In the genomic region with DNA sequence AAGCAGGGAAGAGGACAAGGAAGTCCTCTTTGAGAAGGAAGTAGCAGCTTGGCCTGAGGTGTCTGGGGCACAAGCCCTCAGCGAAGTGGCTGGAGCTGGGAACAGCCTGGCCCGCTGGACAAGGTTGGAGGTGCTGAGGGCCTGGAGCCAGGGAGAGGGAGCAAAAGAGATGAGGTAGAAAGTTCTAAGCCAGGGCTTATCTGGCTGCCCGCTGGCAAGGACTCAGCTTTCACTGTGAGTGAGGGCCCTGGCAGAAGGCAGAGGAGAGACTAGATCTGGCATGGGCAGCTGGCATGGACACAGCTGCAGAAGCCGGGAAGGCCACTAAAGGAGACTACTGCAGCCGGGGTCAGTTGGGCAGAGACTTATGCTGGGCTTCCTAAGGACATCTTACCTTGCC, we compare ENCODE assay signal across 16 cellular contexts. TPM values are rescaled to one million over a fixed set of nuclear protein-coding genes. Genes with fewer than 3 reads are reported as not detected.
DNase-seq lines count a peak whose midpoint lies in the region; ATAC-seq and TF ChIP-seq lines count a peak whose summit lies in the region.
"Had no signal": no experiment of that assay in that cellular context is flagged by ENCODE, and none has a peak within 500 bp of the region (broad histone marks: within the 10 kb centered on the region; RNA-seq: fewer than 3 reads in every experiment).

No MANE protein-coding gene starts in this region.

- intact Hi-C loops in natural killer cell (cut with micrococcal nuclease), result no loop called here
- intact Hi-C loops in head of caudate nucleus (cut with DNase I), result no loop called here
- intact Hi-C loops in upper lobe of right lung (cut with DNase I), result no loop called here

- no peaks in the 10 kb centered on the region for H3K4me1 ChIP-seq in upper lobe of right lung
- H3K4me1 ChIP-seq: HAP-1, prostate gland had no signal

- H3K4me3 Mint-ChIP-seq in natural killer cell treated with Interleukin-12 subunit alpha and Interleukin-12 subunit beta and Interleukin-15 and Interleukin-18, amount 100 ng/mL, for 72 hours, result no peak overlapping the region
- H3K4me3 Mint-ChIP-seq in natural killer cell, result no peak overlapping the region
- H3K4me3 Mint-ChIP-seq in activated CD4-positive, alpha-beta T cell treated with anti-CD3 and anti-CD28 coated beads, Interleukin-2, amount 10 ng/mL, durations not matched to agents 7 days and 5 days, result no peak overlapping the region

- H3K4me3 ChIP-seq in upper lobe of right lung, result no peak overlapping the region
- H3K4me3 ChIP-seq: HAP-1, prostate gland had no signal

- no peaks in the 10 kb centered on the region for H3K27me3 ChIP-seq in upper lobe of right lung

- TF ChIP-seq CTCF in natural killer cell (IDR thresholded peaks at IDR 0.05) (no peak), upper lobe of right lung (IDR thresholded peaks at IDR 0.05) (no peak)

- CTCF ChIA-PET in activated CD4-positive, alpha-beta T cell treated with anti-CD3 and anti-CD28 coated beads, Interleukin-2, amount 10 ng/mL, durations not matched to agents 7 days and 5 days (lab: Charles Lee), result interaction anchor here (1.0 to 1.1 kb wide), 2 partner anchors 10 to 17 kb away, joined by 3 read pairs; no protein-coding TSS in a partner anchor

- no peaks in the 10 kb centered on the region for H3K9me3 Mint-ChIP-seq in natural killer cell treated with Interleukin-12 subunit alpha and Interleukin-12 subunit beta and Interleukin-15 and Interleukin-18, amount 100 ng/mL, for 72 hours
- H3K9me3 Mint-ChIP-seq in natural killer cell, result no peaks in the 10 kb centered on the region
- no peaks in the 10 kb centered on the region for H3K9me3 Mint-ChIP-seq in activated CD4-positive, alpha-beta T cell treated with anti-CD3 and anti-CD28 coated beads, Interleukin-2, amount 10 ng/mL, durations not matched to agents 7 days and 5 days

- no peak overlapping the region for H3K27ac Mint-ChIP-seq in natural killer cell treated with Interleukin-12 subunit alpha and Interleukin-12 subunit beta and Interleukin-15 and Interleukin-18, amount 100 ng/mL, for 72 hours
- H3K27ac Mint-ChIP-seq in natural killer cell, result no peak overlapping the region
- no peak overlapping the region for H3K27ac Mint-ChIP-seq in activated CD4-positive, alpha-beta T cell treated with anti-CD3 and anti-CD28 coated beads, Interleukin-2, amount 10 ng/mL, durations not matched to agents 7 days and 5 days

- no peaks in the 10 kb centered on the region for H3K27me3 Mint-ChIP-seq in natural killer cell treated with Interleukin-12 subunit alpha and Interleukin-12 subunit beta and Interleukin-15 and Interleukin-18, amount 100 ng/mL, for 72 hours
- H3K27me3 Mint-ChIP-seq in natural killer cell (ENCODE audit: low read depth in 2 of 2), result no peaks in the 10 kb centered on the region
- H3K27me3 Mint-ChIP-seq in activated CD4-positive, alpha-beta T cell treated with anti-CD3 and anti-CD28 coated beads, Interleukin-2, amount 10 ng/mL, durations not matched to agents 7 days and 5 days, result no peaks in the 10 kb centered on the region

- H3K36me3 ChIP-seq in upper lobe of right lung, result no peaks in the 10 kb centered on the region
- H3K36me3 ChIP-seq: HAP-1, prostate gland had no signal

- POLR2A ChIA-PET in activated CD4-positive, alpha-beta T cell treated with anti-CD3 and anti-CD28 coated beads, Interleukin-2, amount 10 ng/mL, durations not matched to agents 7 days and 5 days (lab: Charles Lee), result no interaction called here

- H3K27ac ChIP-seq in upper lobe of right lung, result no peak overlapping the region
- H3K27ac ChIP-seq: prostate gland had no signal

- no peaks in the 10 kb centered on the region for H3K36me3 Mint-ChIP-seq in natural killer cell treated with Interleukin-12 subunit alpha and Interleukin-12 subunit beta and Interleukin-15 and Interleukin-18, amount 100 ng/mL, for 72 hours
- no peaks in the 10 kb centered on the region for H3K36me3 Mint-ChIP-seq in natural killer cell
- H3K36me3 Mint-ChIP-seq in activated CD4-positive, alpha-beta T cell treated with anti-CD3 and anti-CD28 coated beads, Interleukin-2, amount 10 ng/mL, durations not matched to agents 7 days and 5 days (ENCODE audit: low read depth), result no peaks in the 10 kb centered on the region

- ATAC-seq in natural killer cell treated with Interleukin-12 subunit alpha and Interleukin-12 subunit beta and Interleukin-15 and Interleukin-18, amount 100 ng/mL, for 72 hours, result no peak
- no peak for ATAC-seq in natural killer cell
- ATAC-seq in upper lobe of right lung, result peak; percentile 33
- ATAC-seq in GM18502 (IDR thresholded peaks at IDR 0.05; ENCODE audit: poor library complexity, unreplicated experiment), result no peak

- peak; percentile 25 for DNase-seq in natural killer cell treated with Interleukin-12 subunit alpha and Interleukin-12 subunit beta and Interleukin-15 and Interleukin-18, amount 100 ng/mL, for 72 hours (ENCODE audit: low spot score)
- DNase-seq in natural killer cell (no peak), head of caudate nucleus (peak in 30 of 42 donors; percentile 11 to 72 (median 44)), mucosa of gallbladder (ENCODE audit: low spot score) (peak; percentile 36), upper lobe of right lung (peak; percentile 51), NCI-H2107 (lab: John Stamatoyannopoulos, UW) (no peak)
- DNase-seq in activated CD4-positive, alpha-beta T cell treated with anti-CD3 and anti-CD28 coated beads, Interleukin-2, amount 10 ng/mL, durations not matched to agents 7 days and 5 days, result no peak
- DNase-seq: activated CD4-positive, alpha-beta T cell treated with anti-CD3 and anti-CD28 coated beads, Interleukin-2, amount 50 U/mL, for 1 hour; islet precursor cell; NCI-H1105 treated with DMSO at 0.1 percent for 48 hours; NCI-H2227 treated with DMSO at 0.1 percent for 48 hours; SHP77 treated with DMSO at 0.1 percent for 48 hours; T-helper 9 cell had no signal

- H3K4me1 Mint-ChIP-seq in natural killer cell treated with Interleukin-12 subunit alpha and Interleukin-12 subunit beta and Interleukin-15 and Interleukin-18, amount 100 ng/mL, for 72 hours (ENCODE audit: low read depth in 2 of 2), result no peaks in the 10 kb centered on the region
- peaks cover 0 to 7% of the 10 kb centered on the region in 2 donors for H3K4me1 Mint-ChIP-seq in natural killer cell
- H3K4me1 Mint-ChIP-seq in activated CD4-positive, alpha-beta T cell treated with anti-CD3 and anti-CD28 coated beads, Interleukin-2, amount 10 ng/mL, durations not matched to agents 7 days and 5 days, result no peaks in the 10 kb centered on the region

- H3K9me3 ChIP-seq in upper lobe of right lung, result no peaks in the 10 kb centered on the region
- H3K9me3 ChIP-seq: HAP-1, prostate gland had no signal

RNA-seq across cellular contexts. Expression of a gene that starts 21.8 kb away (rescaled TPM):
- total RNA-seq in natural killer cell treated with Interleukin-12 subunit alpha and Interleukin-12 subunit beta and Interleukin-15 and Interleukin-18, amount 100 ng/mL, for 72 hours, result 10 to 100 TPM; 17.4 to 21.8 TPM
- total RNA-seq in natural killer cell, result 10 to 100 TPM; 63.8 to 100.0 (median 65.6) TPM
- total RNA-seq in mucosa of gallbladder, result 69.3 TPM
- total RNA-seq in upper lobe of right lung, result 58.8 TPM
- total RNA-seq in activated CD4-positive, alpha-beta T cell treated with anti-CD3 and anti-CD28 coated beads, Interleukin-2, amount 10 ng/mL, durations not matched to agents 7 days and 5 days, result 10 to 100 TPM; 68.4 to 69.3 TPM

Comparison
In these comparisons a context has a peak if more than half of its experiments do, and no peak if none do; other contexts are left out.
1. DNase-seq: peak in natural killer cell treated with Interleukin-12 subunit alpha and Interleukin-12 subunit beta and Interleukin-15 and Interleukin-18, amount 100 ng/mL, for 72 hours (single experiment), head of caudate nucleus (30 of 42), mucosa of gallbladder (single experiment) and upper lobe of right lung (single experiment); none in natural killer cell (single experiment), activated CD4-positive, alpha-beta T cell treated with anti-CD3 and anti-CD28 coated beads, Interleukin-2, amount 10 ng/mL, durations not matched to agents 7 days and 5 days (single experiment) and NCI-H2107 (single experiment).